Comparison of ENCODE assay signal across 9 cellular contexts in the genomic region with DNA sequence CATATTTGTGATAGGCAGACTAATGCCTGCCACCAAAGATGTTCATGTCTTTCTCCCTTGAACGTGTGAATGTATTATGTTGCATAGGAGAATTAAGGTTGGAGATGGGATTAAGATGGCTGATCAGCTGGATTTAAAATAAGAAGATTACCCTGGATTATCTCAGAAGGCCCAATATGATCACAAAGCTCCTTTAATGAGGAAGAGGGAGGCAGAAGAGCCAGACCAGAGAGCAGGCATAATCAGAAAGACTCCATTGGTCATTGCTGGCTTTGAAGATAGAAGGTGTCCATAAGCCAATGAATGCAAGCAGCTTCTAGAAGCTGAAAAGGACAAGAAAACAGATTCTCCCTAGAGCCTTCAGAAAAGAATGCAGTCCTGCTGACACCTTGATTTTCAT.
"Had no signal": no experiment of that assay in that cellular context is flagged by ENCODE, and none has a peak within 500 bp of the region (broad histone marks: within the 10 kb centered on the region; RNA-seq: fewer than 3 reads in every experiment).

No MANE protein-coding gene starts in this region.

- H3K9me3 ChIP-seq: HAP-1 had no signal

- H3K27ac ChIP-seq: GM23248, HL-60 had no signal

- H3K4me3 ChIP-seq: GM23248, HAP-1 had no signal

- H3K9ac ChIP-seq: GM23248 had no signal

- ATAC-seq: HCT116, HepG2 had no signal

- H3K36me3 ChIP-seq: HAP-1 had no signal

- DNase-seq: GM23248, GOT3, H7, HFFc6, KBM-7 had no signal

- H3K4me1 ChIP-seq: HAP-1 had no signal
